14 cellular contexts compared by ENCODE assay signal in genomic region chr4:37653601-37654000, GRCh38. TPM values are rescaled to one million over a fixed set of nuclear protein-coding genes. Genes with fewer than 3 reads are reported as not detected.
DNase-seq lines count a peak whose midpoint lies in the region; ATAC-seq, FAIRE-seq and TF ChIP-seq lines count a peak whose summit lies in the region.
"Had no signal": no experiment of that assay in that cellular context is flagged by ENCODE, and none has a peak within 500 bp of the region (broad histone marks: within the 10 kb centered on the region; RNA-seq: fewer than 3 reads in every experiment).

No MANE protein-coding gene starts in this region.

- intact Hi-C loops in Panc1 (cut with micrococcal nuclease; ENCODE audit: unreplicated experiment): no loop called here
- intact Hi-C loops in activated naive CD4-positive, alpha-beta T cell treated with anti-CD3 and anti-CD28 coated beads for 36 hours (cut with micrococcal nuclease): no loop called here
- intact Hi-C loops in head of caudate nucleus (cut with DNase I): no loop called here

- no peaks in the 10 kb centered on the region for H3K36me3 ChIP-seq in Panc1 (ENCODE audit: control insufficient read depth, insufficient read depth, low read length)
- H3K36me3 ChIP-seq in iPS DF 6.9 (ENCODE audit: control insufficient read depth, insufficient read depth, low read length): no peaks in the 10 kb centered on the region
- H3K36me3 ChIP-seq: adrenal gland, right lobe of liver had no signal

- peaks cover 17% of the 10 kb centered on the region for H3K4me1 Mint-ChIP-seq in activated naive CD4-positive, alpha-beta T cell treated with anti-CD3 and anti-CD28 coated beads for 36 hours (ENCODE audit: low read depth)

- H3K27me3 ChIP-seq in Panc1 (ENCODE audit: control insufficient read depth, insufficient read depth, low read length) (no peaks in the 10 kb centered on the region), iPS DF 6.9 (ENCODE audit: control insufficient read depth, insufficient read depth, low read length) (no peaks in the 10 kb centered on the region)
- H3K27me3 ChIP-seq: adrenal gland, right lobe of liver had no signal

- in situ Hi-C loops in Panc1 (cut with HindIII; ENCODE audit: low pct_unique_long_range_greater_than_20kb, low sequenced_read_pairs): no loop called here

- peaks cover 27% of the 10 kb centered on the region for H3K36me3 Mint-ChIP-seq in activated naive CD4-positive, alpha-beta T cell treated with anti-CD3 and anti-CD28 coated beads for 36 hours (ENCODE audit: low read depth)

- no peak for TF ChIP-seq CTCF in Panc1 (IDR thresholded peaks at IDR 0.05)

- no peaks in the 10 kb centered on the region for H3K27me3 Mint-ChIP-seq in activated naive CD4-positive, alpha-beta T cell treated with anti-CD3 and anti-CD28 coated beads for 36 hours (ENCODE audit: low read depth)

- H3K4me3 Mint-ChIP-seq in activated naive CD4-positive, alpha-beta T cell treated with anti-CD3 and anti-CD28 coated beads for 36 hours: no peak overlapping the region

- CTCF ChIA-PET in Panc1 (lab: Charles Lee): no interaction called here
- CTCF ChIA-PET in activated naive CD4-positive, alpha-beta T cell treated with anti-CD3 and anti-CD28 coated beads for 36 hours (lab: Charles Lee): no interaction called here

- H3K9me3 Mint-ChIP-seq in activated naive CD4-positive, alpha-beta T cell treated with anti-CD3 and anti-CD28 coated beads for 36 hours: peaks cover 18% of the 10 kb centered on the region

- peak; percentile 6 for ATAC-seq in HG03025 (IDR thresholded peaks at IDR 0.05; ENCODE audit: low FRiP score, unreplicated experiment)
- ATAC-seq in Panc1: no peak
- no peak for ATAC-seq in HG02981 (IDR thresholded peaks at IDR 0.05; ENCODE audit: unreplicated experiment)
- no peak for ATAC-seq in GM21737 (IDR thresholded peaks at IDR 0.05; ENCODE audit: unreplicated experiment)
- ATAC-seq: HepG2, right lobe of liver had no signal

- POLR2A ChIA-PET in Panc1 (lab: Charles Lee): no interaction called here

- H3K9me3 ChIP-seq in Panc1 (ENCODE audit: control insufficient read depth, insufficient read depth, low read depth, low read length) (no peaks in the 10 kb centered on the region), iPS DF 6.9 (ENCODE audit: control insufficient read depth, insufficient read depth, low read length) (no peaks in the 10 kb centered on the region; the same call in 1 of the 2 replicates)
- H3K9me3 ChIP-seq: right lobe of liver had no signal

- H3K4me3 ChIP-seq in Panc1 (ENCODE audit: low read depth in 2 of 2, low read length in 2 of 2) (no peak overlapping the region), iPS DF 6.9 (ENCODE audit: low read length) (no peak overlapping the region)
- H3K4me3 ChIP-seq: adrenal gland, right lobe of liver had no signal

- H3K27ac ChIP-seq in Panc1 (ENCODE audit: low read length) (0 out of 2 replicates have a peak overlapping the region, but pooled peaks have one; percentile 23), iPS DF 6.9 (ENCODE audit: low read length) (no peak overlapping the region)
- H3K27ac ChIP-seq: adrenal gland, C4-2B, right lobe of liver, VCaP had no signal

- no peak for DNase-seq in GM12891 (ENCODE audit: insufficient read length, low spot score)
- DNase-seq in Panc1 (ENCODE audit: low read depth, low spot score): no peak
- peak; percentile 29 for DNase-seq in iPS DF 6.9 (ENCODE audit: low read depth, low spot score)
- no peak for DNase-seq in activated naive CD4-positive, alpha-beta T cell treated with anti-CD3 and anti-CD28 coated beads for 36 hours
- no peak for DNase-seq in head of caudate nucleus
- DNase-seq: islet precursor cell, right lobe of liver had no signal

- no TSS peak for BruUV-seq in Panc1 (replicated peaks; lab: Mats Ljungman, UMichigan)

- peaks cover 27% of the 10 kb centered on the region for H3K4me1 ChIP-seq in Panc1 (ENCODE audit: control insufficient read depth, insufficient read depth, low read length)
- H3K4me1 ChIP-seq in iPS DF 6.9 (ENCODE audit: control insufficient read depth, insufficient read depth, low read length): peaks cover 1% of the 10 kb centered on the region; the same call in 1 of the 2 replicates

- no peak for TF ChIP-seq POLR2A in GM12891 (IDR thresholded peaks at IDR 0.05; ENCODE audit: low read depth, low read length)

- no CpG with 5 or more reads among the region's 1 CpG for WGBS in iPS DF 6.9 (ENCODE audit: insufficient coverage, insufficient read length)

- no peak for FAIRE-seq in GM12891 (lab: Jason Lieb, UNC)
- FAIRE-seq: HepG2 had no signal

- no peak overlapping the region for H3K27ac Mint-ChIP-seq in activated naive CD4-positive, alpha-beta T cell treated with anti-CD3 and anti-CD28 coated beads for 36 hours

TF ChIP-seq in GM12891, 5 proteins besides CTCF, POLR2A, EP300 and RAD21:
- TF ChIP-seq POU2F2 (IDR thresholded peaks at IDR 0.05; ENCODE audit: low read depth, low read length): no peak
- TF ChIP-seq SPI1 (IDR thresholded peaks at IDR 0.05; ENCODE audit: low read depth, low read length): peak; percentile 91

RNA-seq across cellular contexts. Expression of gene RELL1, which starts 32.6 kb away (rescaled TPM):
- 1.3 TPM for polyA plus RNA-seq in GM12891 (2012; ENCODE audit: low read depth, missing spikeins)
- total RNA-seq in Panc1 (2021; ENCODE audit: unreplicated experiment): 29.1 TPM
- 7.2 TPM for polyA plus RNA-seq in Panc1 (2012; ENCODE audit: insufficient read length)
- total RNA-seq in activated naive CD4-positive, alpha-beta T cell treated with anti-CD3 and anti-CD28 coated beads for 36 hours: 10 to 100 TPM in 1 of 2 experiments, 1 to 10 TPM in 1; 8.7 to 10.3 TPM
